29 cellular contexts compared by ENCODE assay signal in the genomic region with DNA sequence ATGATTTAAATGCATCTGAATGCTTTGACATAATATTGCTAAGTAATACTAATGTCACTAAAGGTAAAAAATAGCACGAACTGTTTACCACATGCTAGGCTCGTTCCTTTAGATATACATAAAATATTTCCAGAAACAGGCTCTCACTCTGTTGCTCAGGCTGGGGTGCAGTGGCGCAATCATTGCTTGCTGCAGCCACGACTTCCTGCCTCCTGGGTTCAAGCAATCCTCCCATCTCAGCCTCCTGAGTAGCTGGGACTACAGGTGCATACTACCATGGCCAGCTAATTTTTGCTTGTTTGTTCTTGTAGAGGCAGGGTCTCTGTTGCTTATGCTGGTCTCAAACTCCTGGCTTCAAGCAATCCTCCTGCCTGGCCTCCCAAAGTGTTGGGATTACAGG.
"Had no signal": no experiment of that assay in that cellular context is flagged by ENCODE, and none has a peak within 500 bp of the region (broad histone marks: within the 10 kb centered on the region; RNA-seq: fewer than 3 reads in every experiment).

No MANE protein-coding gene starts in this region.

- H3K36me3 Mint-ChIP-seq: type B pancreatic cell had no signal

- H3K9me3 Mint-ChIP-seq: memory B cell had no signal

- H3K4me3 ChIP-seq: colonic mucosa, gastrocnemius medialis, lung, prostate gland, right atrium auricular region, smooth muscle cell, testis, tibial artery had no signal

- H3K4me2 ChIP-seq: smooth muscle cell had no signal

- ATAC-seq: esophagus mucosa, gastrocnemius medialis, left lobe of liver, sciatic nerve had no signal

- DNase-seq: colonic mucosa; effector CD8-positive, alpha-beta T cell; endodermal cell; foreskin fibroblast; gastrocnemius medialis; head of caudate nucleus; naive B cell; nephron progenitor cell; nucleus accumbens; stimulated activated CD4-positive, alpha-beta T cell treated with anti-CD3 and anti-CD28 coated beads, Interleukin-12 subunit alpha, Interleukin-12 subunit beta, amount 100 ng/mL, for 4 hours; stimulated activated CD4-positive, alpha-beta T cell treated with anti-CD3 and anti-CD28 coated beads, Interleukin-1b, Interleukin-23, amount 100 ng/mL, for 48 hours; stimulated activated CD4-positive, alpha-beta T cell treated with anti-CD3 and anti-CD28 coated beads, Interleukin-4, amount 100 ng/mL, for 1 hour; stimulated activated CD8-positive, alpha-beta memory T cell treated with anti-CD3 and anti-CD28 coated beads, Interleukin-4, amount 100 ng/mL, for 48 hours; stimulated activated naive CD4-positive, alpha-beta T cell treated with Interleukin-2 at 50 U/mL for 16 hours; substantia nigra; testis; tibial artery had no signal

- FAIRE-seq: keratinocyte had no signal

- H3K36me3 ChIP-seq: colonic mucosa, gastrocnemius medialis, prostate gland, right atrium auricular region, tibial artery had no signal

- H3K4me1 ChIP-seq: colonic mucosa, prostate gland, right atrium auricular region, testis had no signal

- H3K27me3 ChIP-seq: colonic mucosa, gastrocnemius medialis, right atrium auricular region, testis, tibial artery had no signal

- H3K9me3 ChIP-seq: colonic mucosa, gastrocnemius medialis, prostate gland, right atrium auricular region, testis, tibial artery had no signal

- H3K27ac Mint-ChIP-seq: dendritic cell treated with granulocyte-macrophage colony-stimulating factor and Interleukin-4, amounts not matched to agents 40 ng/mL and 50 ng/mL, for 4 days; endodermal cell; memory B cell; naive B cell; nephron progenitor cell; type B pancreatic cell had no signal

- H3K4me1 Mint-ChIP-seq: nephron progenitor cell had no signal

- H3K27ac ChIP-seq: colonic mucosa, epithelial cell of prostate, gastrocnemius medialis, prostate gland, right atrium auricular region, testis, tibial artery had no signal

- H3K27me3 Mint-ChIP-seq: dendritic cell treated with granulocyte-macrophage colony-stimulating factor and Interleukin-4, amounts not matched to agents 40 ng/mL and 50 ng/mL, for 4 days; memory B cell; naive B cell; type B pancreatic cell had no signal

- H3K4me3 Mint-ChIP-seq: dendritic cell treated with granulocyte-macrophage colony-stimulating factor and Interleukin-4, amounts not matched to agents 40 ng/mL and 50 ng/mL, for 4 days; endodermal cell; memory B cell; naive B cell; nephron progenitor cell; type B pancreatic cell had no signal
